Comparison of ENCODE assay signal across 18 cellular contexts in the genomic region with DNA sequence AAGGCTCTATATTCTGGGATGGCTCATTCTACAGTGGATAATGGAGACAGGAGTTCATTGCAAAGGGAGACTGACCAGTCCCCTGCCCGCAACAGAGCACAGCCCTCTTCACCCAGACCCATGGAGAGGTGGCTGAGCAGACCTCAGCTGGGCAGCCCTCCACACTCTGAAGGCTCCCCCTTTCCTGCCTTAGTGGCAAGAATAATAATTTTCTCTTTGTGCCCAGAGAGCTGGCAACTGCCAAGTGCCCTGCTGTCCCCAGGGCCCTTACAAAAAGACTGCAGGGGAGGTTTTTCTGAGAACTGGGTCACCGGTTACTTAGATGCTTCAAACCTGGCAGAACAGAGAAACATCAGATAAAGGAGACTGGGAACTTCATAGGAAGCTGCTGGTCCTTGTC. TPM values are rescaled to one million over a fixed set of nuclear protein-coding genes. Genes with fewer than 3 reads are reported as not detected.
DNase-seq lines count a peak whose midpoint lies in the region; ATAC-seq lines count a peak whose summit lies in the region.
"Had no signal": no experiment of that assay in that cellular context is flagged by ENCODE, and none has a peak within 500 bp of the region (broad histone marks: within the 10 kb centered on the region; RNA-seq: fewer than 3 reads in every experiment).

No MANE protein-coding gene starts in this region.

- no peak for ATAC-seq in HG03565 (IDR thresholded peaks at IDR 0.05; ENCODE audit: unreplicated experiment)
- ATAC-seq in GM21717 (IDR thresholded peaks at IDR 0.05; ENCODE audit: unreplicated experiment) = no peak
- ATAC-seq: GM12878 had no signal

- DNase-seq in G401 (ENCODE audit: low spot score) (peak; percentile 46), anterior cingulate cortex (lab: John Stamatoyannopoulos, UW) (peak in 41 of 58 donors; percentile 11 to 79 (median 50)), hypothalamus (lab: John Stamatoyannopoulos, UW) (peak in 30 of 51 donors; percentile 9 to 70 (median 39)), putamen (ENCODE audit: low spot score) (peak; percentile 56), HK-2 (ENCODE audit: unreplicated experiment) (no peak)
- DNase-seq: ACHN, GDM1, GOT3, Karpas-422, NCI-H1417 treated with DMSO at 0.1 percent for 48 hours, NCI-H1930, NCI-H2171, NCI-H526 treated with DMSO at 0.1 percent for 48 hours, SHP77, SK-N-SH had no signal

- in situ Hi-C loops in G401 (cut with HindIII; ENCODE audit: low sequenced_read_pairs) = no loop called here

RNA-seq across cellular contexts. Expression of a gene that starts 35.4 kb away (rescaled TPM):
- total RNA-seq in G401 (2014; rRNA removed; shearing (Covaris generic)) = 8.6 and 12.3 TPM in 2 replicates
